9 cellular contexts compared by ENCODE assay signal in genomic region chr3:159762981-159763465, GRCh38.
A peak's percentile ranks its signal among the peaks of the same experiment; 100 is the strongest.
DNase-seq lines count a peak whose midpoint lies in the region; ATAC-seq, FAIRE-seq and TF ChIP-seq lines count a peak whose summit lies in the region.
"Had no signal": no experiment of that assay in that cellular context is flagged by ENCODE, and none has a peak within 500 bp of the region (broad histone marks: within the 10 kb centered on the region; RNA-seq: fewer than 3 reads in every experiment).

No MANE protein-coding gene starts in this region.

- no peak for FAIRE-seq in HepG2 (lab: Jason Lieb, UNC)
- FAIRE-seq: endometrium had no signal

- peak overlapping the region; percentile 79 for H3K4me2 ChIP-seq in HepG2 (ENCODE audit: low read depth, low read length)

- H3K4me1 ChIP-seq in SJCRH30 (peaks cover 32% of the 10 kb centered on the region), HepG2 (ENCODE audit: insufficient read depth, low read length) (peaks cover 18% of the 10 kb centered on the region)

- H3K4me1 Mint-ChIP-seq in stimulated activated naive CD8-positive, alpha-beta T cell treated with anti-CD3 and anti-CD28 coated beads, Interleukin-15, Interleukin-2, amounts not matched to agents 100 ng/mL and 50 ng/mL, for 24 hours (ENCODE audit: low read depth): peaks cover 21% of the 10 kb centered on the region

- H3K9me3 ChIP-seq in SJCRH30 (replicated peaks) (no peaks in the 10 kb centered on the region), HepG2 (ENCODE audit: low read length) (no peaks in the 10 kb centered on the region)

- peak; percentile 46 for DNase-seq in DMS53 treated with DMSO at 0.1 percent for 48 hours (lab: John Stamatoyannopoulos, UW; ENCODE audit: unreplicated experiment)
- DNase-seq in SJCRH30: peak; percentile 16 to 33
- peak; percentile 98 for DNase-seq in dermis blood vessel endothelial cell
- no peak for DNase-seq in HepG2 (ENCODE audit: low spot score)
- DNase-seq in NCI-H446 (lab: John Stamatoyannopoulos, UW): no peak

- no peaks in the 10 kb centered on the region for H3K9me3 Mint-ChIP-seq in stimulated activated naive CD8-positive, alpha-beta T cell treated with anti-CD3 and anti-CD28 coated beads, Interleukin-15, Interleukin-2, amounts not matched to agents 100 ng/mL and 50 ng/mL, for 24 hours

- peaks cover 70% of the 10 kb centered on the region for H3K27me3 Mint-ChIP-seq in stimulated activated naive CD8-positive, alpha-beta T cell treated with anti-CD3 and anti-CD28 coated beads, Interleukin-15, Interleukin-2, amounts not matched to agents 100 ng/mL and 50 ng/mL, for 24 hours

- no peaks in the 10 kb centered on the region for H4K20me1 ChIP-seq in HepG2 (ENCODE audit: insufficient read depth, low read length)

- no peak for TF ChIP-seq CTCF in HepG2 (CRISPR knock-in tag; IDR thresholded peaks at IDR 0.05)

- H3K9ac ChIP-seq in HepG2 (ENCODE audit: insufficient read depth, low read depth, low read length): no peak overlapping the region

- peak overlapping the region; percentile 61 for H3K27ac ChIP-seq in SJCRH30
- H3K27ac ChIP-seq in HepG2 (ENCODE audit: extremely low read length, insufficient read depth, low read length): no peak overlapping the region

- intact Hi-C loops in HepG2 (cut with micrococcal nuclease; ENCODE audit: unreplicated experiment): no loop called here

- no peak for TF ChIP-seq EP300 in HepG2 (IDR thresholded peaks at IDR 0.05; ENCODE audit: low read depth in 2 of 2, low read length in 2 of 2)
- TF ChIP-seq EP300 in HepG2 (CRISPR knock-in tag; IDR thresholded peaks at IDR 0.05; ENCODE audit: borderline replicate concordance): 0 out of 2 replicates have a peak, but pooled peaks have one; percentile 9

- BruUV-seq in HepG2 (replicated peaks; lab: Mats Ljungman, UMichigan): no TSS peak

- no peak overlapping the region for H2AFZ ChIP-seq in HepG2 (ENCODE audit: low read length)

- H3K27ac Mint-ChIP-seq in stimulated activated naive CD8-positive, alpha-beta T cell treated with anti-CD3 and anti-CD28 coated beads, Interleukin-15, Interleukin-2, amounts not matched to agents 100 ng/mL and 50 ng/mL, for 24 hours: peak overlapping the region; percentile 68

- H3K4me3 ChIP-seq in SJCRH30: peak overlapping the region; percentile 61
- H3K4me3 ChIP-seq in HepG2 (replicated peaks in 1 of 3; ENCODE audit: insufficient read depth in 1 of 3, low read depth in 2 of 3, low read length in 3 of 3): peak overlapping the region; percentile 50 to 73 (median 61); a peak in 5 of 6 replicates

- no peaks in the 10 kb centered on the region for H3K79me2 ChIP-seq in HepG2 (ENCODE audit: insufficient read depth, low read length)

- WGBS in HepG2 (ENCODE audit: low lambda C conversion rate): 17% methylated on average over 20 of the region's 33 CpGs

- H3K36me3 Mint-ChIP-seq in stimulated activated naive CD8-positive, alpha-beta T cell treated with anti-CD3 and anti-CD28 coated beads, Interleukin-15, Interleukin-2, amounts not matched to agents 100 ng/mL and 50 ng/mL, for 24 hours (ENCODE audit: low read depth): no peaks in the 10 kb centered on the region

- H3K4me3 Mint-ChIP-seq in stimulated activated naive CD8-positive, alpha-beta T cell treated with anti-CD3 and anti-CD28 coated beads, Interleukin-15, Interleukin-2, amounts not matched to agents 100 ng/mL and 50 ng/mL, for 24 hours: peak overlapping the region; percentile 80

- TF ChIP-seq POLR2A in HepG2 (IDR thresholded peaks at IDR 0.05; ENCODE audit: insufficient read depth in 1 of 2, low read depth in 2 of 2, low read length in 2 of 2): no peak

- H3K36me3 ChIP-seq in SJCRH30 (no peaks in the 10 kb centered on the region), HepG2 (replicated peaks in 1 of 2; ENCODE audit: control insufficient read depth in 1 of 2, insufficient read depth in 2 of 2, low read length in 2 of 2) (no peaks in the 10 kb centered on the region)

- H3K27me3 ChIP-seq in SJCRH30 (no peaks in the 10 kb centered on the region), HepG2 (ENCODE audit: control insufficient read depth in 1 of 2, insufficient read depth in 2 of 2, low read length in 2 of 2) (peaks cover 10 to 44% of the 10 kb centered on the region in 2 experiments)

- POLR2A ChIA-PET in HepG2 (lab: Yijun Ruan, JAX): no interaction called here

- in situ Hi-C loops in HepG2 (cut with HindIII; ENCODE audit: extremely low pct_ligation_motif_present, low pct_unique_long_range_greater_than_20kb): no loop called here

- no peak for TF ChIP-seq RAD21 in HepG2 (CRISPR knock-in tag; IDR thresholded peaks at IDR 0.05)

- CTCF ChIA-PET in HepG2 (lab: Yijun Ruan, JAX; ENCODE audit: low intra/inter-chr PET ratio, low total read pairs): no interaction called here

- ATAC-seq in GM19463 (IDR thresholded peaks at IDR 0.05; ENCODE audit: unreplicated experiment) (peak; percentile 34), HG03521 (IDR thresholded peaks at IDR 0.05; ENCODE audit: unreplicated experiment) (peak; percentile 31), HepG2 (no peak)

TF ChIP-seq in HepG2, 621 proteins besides CTCF, POLR2A, EP300 and RAD21:
- no peak for TF ChIP-seq TFDP2 (CRISPR knock-in tag; IDR thresholded peaks at IDR 0.05)
- peak; percentile 33 for TF ChIP-seq HNRNPLL (IDR thresholded peaks at IDR 0.05; ENCODE audit: low read depth, low read length, poor library complexity, severe bottlenecking)
- 0 out of 2 replicates have a peak, but pooled peaks have one; percentile 1 for TF ChIP-seq SALL2 (CRISPR knock-in tag; IDR thresholded peaks at IDR 0.05)
- 0 out of 2 replicates have a peak, but pooled peaks have one; percentile 33 for TF ChIP-seq EZH2 (conservative IDR thresholded peaks at IDR 0.05; ENCODE audit: low read depth, low read length)
- 0 out of 2 replicates have a peak, but pooled peaks have one; percentile 26 for TF ChIP-seq SRY (CRISPR knock-in tag; IDR thresholded peaks at IDR 0.05)

Comparison
In these comparisons a context has a peak if more than half of its experiments do, and no peak if none do; other contexts are left out.
1. DNase-seq: peak in DMS53 treated with DMSO at 0.1 percent for 48 hours (single experiment), SJCRH30 (2 of 2) and dermis blood vessel endothelial cell (single experiment); none in HepG2 (single experiment) and NCI-H446 (0 of 2).